1 cellular context compared by ENCODE assay signal in genomic region chr11:111851636-111852035, GRCh38.
TF ChIP-seq lines count a peak whose summit lies in the region.

No MANE protein-coding gene starts in this region.

TF ChIP-seq in GM12878, 131 proteins besides CTCF, POLR2A, EP300 and RAD21:
- TF ChIP-seq BRCA1 (IDR thresholded peaks at IDR 0.05; ENCODE audit: low read depth, low read length): no peak
- no peak for TF ChIP-seq NFIC (IDR thresholded peaks at IDR 0.05; ENCODE audit: low read depth, low read length)
- no peak for TF ChIP-seq MEF2A (IDR thresholded peaks at IDR 0.05; ENCODE audit: insufficient read depth, low read depth, low read length)
- TF ChIP-seq SREBF2 (IDR thresholded peaks at IDR 0.05; ENCODE audit: low read length): no peak
- TF ChIP-seq ATF3 (IDR thresholded peaks at IDR 0.05; ENCODE audit: borderline replicate concordance, extremely low read depth, low read depth, low read length): no peak
- TF ChIP-seq ZBTB40 (IDR thresholded peaks at IDR 0.05; ENCODE audit: borderline replicate concordance): no peak
- TF ChIP-seq PAX8 (IDR thresholded peaks at IDR 0.05): no peak
- no peak for TF ChIP-seq NRF1 (conservative IDR thresholded peaks at IDR 0.05; ENCODE audit: low read depth, low read length)
- no peak for TF ChIP-seq ZBTB4 (CRISPR knock-in tag; IDR thresholded peaks at IDR 0.05)
